ENCODE assay signal across 28 cellular contexts in the genomic region with DNA sequence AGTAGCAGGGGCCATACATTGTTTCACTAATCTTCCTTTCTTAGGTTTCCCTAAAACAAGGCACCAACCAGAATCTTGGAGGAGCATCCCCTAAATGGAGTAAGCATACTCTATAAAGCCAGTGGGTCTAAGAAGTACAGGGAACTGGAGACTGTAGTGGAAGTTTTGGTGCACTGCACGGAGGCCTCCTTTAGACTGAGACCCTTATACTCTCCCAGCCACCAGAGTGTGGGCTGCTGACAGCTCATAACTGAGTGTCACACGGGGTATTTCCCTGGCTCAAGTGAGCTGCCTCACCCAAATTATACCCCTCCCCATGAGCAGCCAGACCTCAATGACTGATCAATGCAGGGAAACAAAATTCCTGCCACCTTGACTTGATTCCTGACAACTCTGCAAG.
"Had no signal": no experiment of that assay in that cellular context is flagged by ENCODE, and none has a peak within 500 bp of the region (broad histone marks: within the 10 kb centered on the region; RNA-seq: fewer than 3 reads in every experiment).

No MANE protein-coding gene starts in this region.

- H2AFZ ChIP-seq: neural progenitor cell, parathyroid adenoma had no signal

- H3K79me2 ChIP-seq: parathyroid adenoma had no signal

- H3K36me3 ChIP-seq: neural progenitor cell, ovary, right lobe of liver, sigmoid colon, stomach, thoracic aorta, thyroid gland, tibial nerve, upper lobe of left lung, vagina had no signal

- H3K4me1 ChIP-seq: parathyroid adenoma, psoas muscle, right lobe of liver, sigmoid colon, stomach, thyroid gland, tibial nerve, upper lobe of left lung, vagina had no signal

- ATAC-seq: naive thymus-derived CD4-positive, alpha-beta T cell; natural killer cell; psoas muscle; right cardiac atrium; right lobe of liver; stimulated activated naive B cell treated with anti-CD40 and anti-IgM and Interleukin-4, amounts not matched to agents 10 μg/mL and 1 μg/mL and 100 μg/mL, for 72 hours had no signal

- H3K4me3 ChIP-seq: neural progenitor cell, ovary, psoas muscle, right lobe of liver, sigmoid colon, stomach, thoracic aorta, thyroid gland, tibial nerve, upper lobe of left lung, vagina had no signal

- H3K36me3 Mint-ChIP-seq: naive thymus-derived CD4-positive, alpha-beta T cell; natural killer cell; stimulated activated naive B cell treated with anti-CD40 and anti-IgM and Interleukin-4, amounts not matched to agents 10 μg/mL and 1 μg/mL and 100 μg/mL, for 72 hours had no signal

- FAIRE-seq: small intestine, urothelium cell line had no signal

- DNase-seq: naive thymus-derived CD4-positive, alpha-beta T cell; natural killer cell; occipital lobe; ovary; posterior cingulate gyrus; psoas muscle; right cardiac atrium; right lobe of liver; sigmoid colon; small intestine; stimulated activated CD4-positive, alpha-beta T cell treated with anti-CD3 and anti-CD28 coated beads, Interleukin-15, amount 100 ng/mL, for 24 hours; stimulated activated CD4-positive, alpha-beta T cell treated with anti-CD3 and anti-CD28 coated beads, Interleukin-2, amount 100 ng/mL, for 24 hours; stimulated activated CD4-positive, alpha-beta T cell treated with anti-CD3 and anti-CD28 coated beads, Interleukin-2, amount 100 ng/mL, for 48 hours; stimulated activated CD4-positive, alpha-beta T cell treated with anti-CD3 and anti-CD28 coated beads, Interleukin-4, amount 100 ng/mL, for 24 hours; stimulated activated naive B cell treated with anti-CD40 and anti-IgM and Interleukin-4, amounts not matched to agents 10 μg/mL and 1 μg/mL and 100 μg/mL, for 72 hours; stimulated activated naive CD4-positive, alpha-beta T cell treated with Interleukin-2 at 50 U/mL for 16 hours; stomach; thyroid gland; trophoblast cell; upper lobe of left lung had no signal

- H3K4me3 Mint-ChIP-seq: naive thymus-derived CD4-positive, alpha-beta T cell; natural killer cell; neural progenitor cell; stimulated activated naive B cell treated with anti-CD40 and anti-IgM and Interleukin-4, amounts not matched to agents 10 μg/mL and 1 μg/mL and 100 μg/mL, for 72 hours; stimulated activated naive CD8-positive, alpha-beta T cell treated with anti-CD3 and anti-CD28 coated beads, Interleukin-15, Interleukin-2, amounts not matched to agents 100 ng/mL and 50 ng/mL, for 24 hours had no signal

- H3K27ac ChIP-seq: neural progenitor cell, ovary, parathyroid adenoma, psoas muscle, right lobe of liver, sigmoid colon, stomach, thoracic aorta, thyroid gland, tibial nerve, upper lobe of left lung, vagina had no signal

- H3K9ac ChIP-seq: neural progenitor cell, parathyroid adenoma had no signal

- H3K9me3 Mint-ChIP-seq: stimulated activated naive B cell treated with anti-CD40 and anti-IgM and Interleukin-4, amounts not matched to agents 10 μg/mL and 1 μg/mL and 100 μg/mL, for 72 hours had no signal

- H3K27me3 Mint-ChIP-seq: naive thymus-derived CD4-positive, alpha-beta T cell; progenitor cell of endocrine pancreas; stimulated activated naive CD8-positive, alpha-beta T cell treated with anti-CD3 and anti-CD28 coated beads, Interleukin-15, Interleukin-2, amounts not matched to agents 100 ng/mL and 50 ng/mL, for 24 hours had no signal

- H3K9me3 ChIP-seq: ovary, psoas muscle, right lobe of liver, sigmoid colon, stomach, thoracic aorta, thyroid gland, tibial nerve, upper lobe of left lung, vagina had no signal

- H3K27ac Mint-ChIP-seq: naive thymus-derived CD4-positive, alpha-beta T cell; natural killer cell; progenitor cell of endocrine pancreas; stimulated activated naive B cell treated with anti-CD40 and anti-IgM and Interleukin-4, amounts not matched to agents 10 μg/mL and 1 μg/mL and 100 μg/mL, for 72 hours; stimulated activated naive CD8-positive, alpha-beta T cell treated with anti-CD3 and anti-CD28 coated beads, Interleukin-15, Interleukin-2, amounts not matched to agents 100 ng/mL and 50 ng/mL, for 24 hours had no signal

- H3K4me2 ChIP-seq: neural progenitor cell had no signal

- H3K4me1 Mint-ChIP-seq: naive thymus-derived CD4-positive, alpha-beta T cell; natural killer cell; stimulated activated naive B cell treated with anti-CD40 and anti-IgM and Interleukin-4, amounts not matched to agents 10 μg/mL and 1 μg/mL and 100 μg/mL, for 72 hours had no signal

- H3K27me3 ChIP-seq: neural progenitor cell, ovary, right lobe of liver, sigmoid colon, stomach, thyroid gland, tibial nerve, upper lobe of left lung, vagina had no signal
